Comparison of ENCODE assay signal across 12 cellular contexts in the genomic region with DNA sequence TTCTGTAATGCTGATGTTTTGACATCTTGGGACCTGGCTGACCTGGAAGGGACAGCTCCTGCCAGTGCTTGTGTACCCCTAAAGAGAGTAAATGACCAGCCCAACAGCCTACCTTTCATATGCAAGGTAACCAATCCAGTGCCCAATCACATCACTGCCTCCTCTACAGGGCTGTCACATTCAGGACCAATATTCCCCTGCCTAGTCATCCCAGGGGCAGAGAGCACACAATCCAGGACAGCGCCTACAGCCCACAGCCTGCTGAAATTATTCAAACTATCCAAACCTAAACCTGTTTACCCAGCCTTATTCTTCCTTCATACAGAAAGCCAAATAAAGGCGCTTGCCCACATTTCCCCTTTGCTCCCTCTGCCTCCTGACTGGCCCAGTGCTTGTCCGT.
DNase-seq lines count a peak whose midpoint lies in the region; TF ChIP-seq lines count a peak whose summit lies in the region.
"Had no signal": no experiment of that assay in that cellular context is flagged by ENCODE, and none has a peak within 500 bp of the region (broad histone marks: within the 10 kb centered on the region; RNA-seq: fewer than 3 reads in every experiment).

No MANE protein-coding gene starts in this region.

- CTCF ChIA-PET in activated CD4-positive, alpha-beta memory T cell treated with anti-CD3 and anti-CD28 coated beads for 36 hours (lab: Charles Lee), result no interaction called here

- no peak overlapping the region for H3K56ac ChIP-seq in H9 (ENCODE audit: insufficient read length, low read depth, low read length)

- no peaks in the 10 kb centered on the region for H3K23me2 ChIP-seq in H9 (ENCODE audit: insufficient read length, low read depth, low read length, poor library complexity, severe bottlenecking)

- H3K9me3 ChIP-seq in H9 (ENCODE audit: control insufficient read depth, low read depth, low read length) (no peaks in the 10 kb centered on the region), endodermal cell (ENCODE audit: control insufficient read depth, low read length) (no peaks in the 10 kb centered on the region), neuronal stem cell (replicated peaks in 1 of 2; ENCODE audit: control insufficient read depth in 2 of 2, insufficient read depth in 1 of 2, low read depth in 1 of 2, low read length in 2 of 2) (no peaks in the 10 kb centered on the region)
- H3K9me3 ChIP-seq: HAP-1 had no signal

- no peak overlapping the region for H3K23ac ChIP-seq in H9 (ENCODE audit: insufficient read length, low read depth, low read length)
- H3K23ac ChIP-seq in neuronal stem cell (ENCODE audit: low read depth, low read length, poor library complexity), result no peak overlapping the region

- peaks cover 0 to 5% (median 0%) of the 10 kb centered on the region in 3 experiments; a peak in 2 of 7 replicates for H3K36me3 Mint-ChIP-seq in H9 (ENCODE audit: insufficient read depth in 1 of 3, low read depth in 3 of 3)
- no peaks in the 10 kb centered on the region for H3K36me3 Mint-ChIP-seq in endodermal cell (ENCODE audit: low read depth)
- H3K36me3 Mint-ChIP-seq in activated CD4-positive, alpha-beta memory T cell treated with anti-CD3 and anti-CD28 coated beads for 36 hours, result no peaks in the 10 kb centered on the region
- H3K36me3 Mint-ChIP-seq in type B pancreatic cell, result no peaks in the 10 kb centered on the region
- H3K36me3 Mint-ChIP-seq: CD4-positive, alpha-beta memory T cell had no signal

- H4K5ac ChIP-seq in H9 (ENCODE audit: insufficient read length, low read depth, low read length), result no peak overlapping the region

- H2BK120ac ChIP-seq in H9 (ENCODE audit: low read depth, low read length, poor library complexity, severe bottlenecking), result no peak overlapping the region
- no peak overlapping the region for H2BK120ac ChIP-seq in neuronal stem cell (ENCODE audit: low read depth, low read length)

- H3K4me1 Mint-ChIP-seq in H9, result peaks cover 6 to 7% of the 10 kb centered on the region in 2 experiments
- H3K4me1 Mint-ChIP-seq in endodermal cell, result no peaks in the 10 kb centered on the region
- H3K4me1 Mint-ChIP-seq in activated CD4-positive, alpha-beta memory T cell treated with anti-CD3 and anti-CD28 coated beads for 36 hours (ENCODE audit: low read depth), result no peaks in the 10 kb centered on the region
- H3K4me1 Mint-ChIP-seq in type B pancreatic cell (ENCODE audit: unreplicated experiment), result no peaks in the 10 kb centered on the region
- H3K4me1 Mint-ChIP-seq: CD4-positive, alpha-beta memory T cell had no signal

- intact Hi-C loops in activated CD4-positive, alpha-beta memory T cell treated with anti-CD3 and anti-CD28 coated beads for 36 hours (cut with micrococcal nuclease), result no loop called here

- H2BK12ac ChIP-seq in H9 (ENCODE audit: insufficient read length, low read depth, low read length) (no peak overlapping the region), neuronal stem cell (ENCODE audit: low read length) (no peak overlapping the region)

- H2BK5ac ChIP-seq in H9 (ENCODE audit: insufficient read length, low read length), result no peak overlapping the region
- no peak overlapping the region for H2BK5ac ChIP-seq in neuronal stem cell (ENCODE audit: low read length)

- no peaks in the 10 kb centered on the region for H3K36me3 ChIP-seq in endodermal cell (ENCODE audit: control insufficient read depth, insufficient read depth, low read length)
- no peaks in the 10 kb centered on the region for H3K36me3 ChIP-seq in neuronal stem cell (replicated peaks in 1 of 2; ENCODE audit: control insufficient read depth in 2 of 2, insufficient read depth in 2 of 2, low read length in 2 of 2)
- H3K36me3 ChIP-seq: HAP-1 had no signal

- H3K18ac ChIP-seq in H9 (ENCODE audit: insufficient read length, low read depth, low read length), result no peak overlapping the region
- H3K18ac ChIP-seq in neuronal stem cell (ENCODE audit: low read length), result no peak overlapping the region

- H3K4me3 ChIP-seq in endodermal cell (ENCODE audit: low read length), result no peak overlapping the region
- no peak overlapping the region for H3K4me3 ChIP-seq in neuronal stem cell (ENCODE audit: low read length in 2 of 2)
- H3K4me3 ChIP-seq: GM23248, HAP-1 had no signal

- H3K27me3 ChIP-seq in H9 (ENCODE audit: insufficient read depth, low read length) (no peaks in the 10 kb centered on the region), endodermal cell (ENCODE audit: control insufficient read depth, insufficient read depth, low read length, poor library complexity, severe bottlenecking) (no peaks in the 10 kb centered on the region), neuronal stem cell (ENCODE audit: control insufficient read depth in 3 of 3, insufficient read depth in 3 of 3, low read depth in 1 of 3, low read length in 3 of 3) (no peaks in the 10 kb centered on the region)

- H3K9ac ChIP-seq in H9 (ENCODE audit: extremely low read depth, insufficient read length, low read length) (no peak overlapping the region), endodermal cell (ENCODE audit: extremely low read depth, low read length, poor library complexity, severe bottlenecking) (no peak overlapping the region), neuronal stem cell (ENCODE audit: low read depth, low read length, poor library complexity) (peak overlapping the region; percentile 32)
- H3K9ac ChIP-seq: GM23248 had no signal

- H3K79me1 ChIP-seq in H9 (ENCODE audit: insufficient read depth, low read depth, low read length, poor library complexity, severe bottlenecking) (no peaks in the 10 kb centered on the region), neuronal stem cell (ENCODE audit: low read depth, low read length) (no peaks in the 10 kb centered on the region)

- H3K27ac ChIP-seq in H9 (ENCODE audit: insufficient read length, low read depth, low read length) (no peak overlapping the region), endodermal cell (ENCODE audit: low read depth, low read length) (no peak overlapping the region), neuronal stem cell (replicated peaks; ENCODE audit: low read length) (no peak overlapping the region)
- H3K27ac ChIP-seq: GM23248 had no signal

- WGBS in H9 (ENCODE audit: extremely low coverage, insufficient read length, low lambda C conversion rate), result no CpG with 5 or more reads among the region's 3 CpGs
- WGBS in endodermal cell (ENCODE audit: insufficient coverage in 1 of 2, insufficient read length in 1 of 2), 2 experiments, result 90 to 92% methylated on average over 2 to 3 of the region's 3 CpGs
- no CpG with 5 or more reads among the region's 3 CpGs for WGBS in neuronal stem cell (ENCODE audit: extremely low coverage in 2 of 2, insufficient read length in 2 of 2, insufficient replicate concordance in 1 of 2), 2 donors

- H3K9me3 Mint-ChIP-seq in H9, result peaks cover 4 to 7% of the 10 kb centered on the region in 2 experiments
- peaks cover 7% of the 10 kb centered on the region for H3K9me3 Mint-ChIP-seq in endodermal cell
- peaks cover 2% of the 10 kb centered on the region for H3K9me3 Mint-ChIP-seq in activated CD4-positive, alpha-beta memory T cell treated with anti-CD3 and anti-CD28 coated beads for 36 hours
- H3K9me3 Mint-ChIP-seq in type B pancreatic cell, result no peaks in the 10 kb centered on the region

- H2AK5ac ChIP-seq in H9 (ENCODE audit: insufficient read length, low read length), result no peak overlapping the region
- no peak overlapping the region for H2AK5ac ChIP-seq in neuronal stem cell (ENCODE audit: low read depth, low read length)

- H4K8ac ChIP-seq in H9 (replicated peaks; ENCODE audit: insufficient read length, low read depth, low read length) (no peak overlapping the region), neuronal stem cell (ENCODE audit: low read depth, low read length) (no peak overlapping the region)

- H3K27me3 Mint-ChIP-seq in H9 (ENCODE audit: low read depth) (no peaks in the 10 kb centered on the region), endodermal cell (ENCODE audit: insufficient read depth) (no peaks in the 10 kb centered on the region), type B pancreatic cell (no peaks in the 10 kb centered on the region)
- no peaks in the 10 kb centered on the region for H3K27me3 Mint-ChIP-seq in activated CD4-positive, alpha-beta memory T cell treated with anti-CD3 and anti-CD28 coated beads for 36 hours

- H3K4ac ChIP-seq in H9 (ENCODE audit: low read depth, low read length), result no peak overlapping the region
- no peak overlapping the region for H3K4ac ChIP-seq in neuronal stem cell (ENCODE audit: low read length)

- H3K79me2 ChIP-seq in H9 (ENCODE audit: insufficient read depth, low read length), result no peaks in the 10 kb centered on the region

- no peak overlapping the region for H2AFZ ChIP-seq in H9 (ENCODE audit: low read length)
- no peak overlapping the region for H2AFZ ChIP-seq in neuronal stem cell (ENCODE audit: low read length)
- H2AFZ ChIP-seq: GM23248 had no signal

- H3K4me2 ChIP-seq in H9 (ENCODE audit: insufficient read depth, insufficient read length, low read length) (no peak overlapping the region), neuronal stem cell (ENCODE audit: insufficient read depth, low read length, poor library complexity, severe bottlenecking) (no peak overlapping the region)

- H4K91ac ChIP-seq in H9 (ENCODE audit: insufficient read length, low read depth, low read length) (no peak overlapping the region), neuronal stem cell (ENCODE audit: low read depth, low read length, poor library complexity) (no peak overlapping the region)

- POLR2A ChIA-PET in activated CD4-positive, alpha-beta memory T cell treated with anti-CD3 and anti-CD28 coated beads for 36 hours (lab: Charles Lee), result no interaction called here

- H3K14ac ChIP-seq in H9 (ENCODE audit: insufficient read depth, low read length) (no peak overlapping the region), neuronal stem cell (ENCODE audit: low read length) (no peak overlapping the region)

- H2BK15ac ChIP-seq in H9 (ENCODE audit: low read depth, low read length), result no peak overlapping the region
- no peak overlapping the region for H2BK15ac ChIP-seq in neuronal stem cell (ENCODE audit: low read length)

- H3K4me1 ChIP-seq in H9 (ENCODE audit: insufficient read depth, low read length) (peaks cover 3% of the 10 kb centered on the region; the same call in 1 of the 2 replicates), endodermal cell (ENCODE audit: control insufficient read depth, insufficient read depth, low read length) (no peaks in the 10 kb centered on the region), neuronal stem cell (ENCODE audit: control insufficient read depth in 2 of 2, insufficient read depth in 1 of 2, low read depth in 1 of 2, low read length in 2 of 2) (no peaks in the 10 kb centered on the region)
- H3K4me1 ChIP-seq: HAP-1 had no signal

- H3K4me3 Mint-ChIP-seq in H9, result no peak overlapping the region
- H3K4me3 Mint-ChIP-seq in endodermal cell, result no peak overlapping the region
- no peak overlapping the region for H3K4me3 Mint-ChIP-seq in activated CD4-positive, alpha-beta memory T cell treated with anti-CD3 and anti-CD28 coated beads for 36 hours
- no peak overlapping the region for H3K4me3 Mint-ChIP-seq in type B pancreatic cell
- H3K4me3 Mint-ChIP-seq: CD4-positive, alpha-beta memory T cell; HFFc6 had no signal

- H3K27ac Mint-ChIP-seq in H9 (0 out of 7 replicates have a peak overlapping the region, but pooled peaks of 1 of the 3 experiments have one; percentile 51), endodermal cell (no peak overlapping the region), type B pancreatic cell (no peak overlapping the region)
- H3K27ac Mint-ChIP-seq in activated CD4-positive, alpha-beta memory T cell treated with anti-CD3 and anti-CD28 coated beads for 36 hours, result no peak overlapping the region
- H3K27ac Mint-ChIP-seq: CD4-positive, alpha-beta memory T cell; HFFc6 had no signal

- no peaks in the 10 kb centered on the region for H4K20me1 ChIP-seq in H9 (ENCODE audit: control insufficient read depth, insufficient read depth, insufficient read length)

- TF ChIP-seq CTCF in H9 (conservative IDR thresholded peaks at IDR 0.05) (no peak), endodermal cell (conservative IDR thresholded peaks at IDR 0.05) (no peak), type B pancreatic cell (conservative IDR thresholded peaks at IDR 0.05) (no peak)

- DNase-seq in H9 (peak; percentile 28), endodermal cell (peak; percentile 50), neuronal stem cell (ENCODE audit: low spot score) (no peak), type B pancreatic cell (ENCODE audit: extremely low spot score, unreplicated experiment) (no peak), NCI-H82 treated with DMSO at 0.1 percent for 48 hours (lab: John Stamatoyannopoulos, UW; ENCODE audit: unreplicated experiment) (no peak)
- DNase-seq in activated CD4-positive, alpha-beta memory T cell treated with anti-CD3 and anti-CD28 coated beads for 36 hours, result no peak
- DNase-seq: CD4-positive, alpha-beta memory T cell; DMS79 treated with DMSO at 0.1 percent for 48 hours; GF-D8; HFFc6 had no signal

- H2BK20ac ChIP-seq in H9 (ENCODE audit: low read depth, low read length, poor library complexity, severe bottlenecking), result no peak overlapping the region

- no peak overlapping the region for H3T11ph ChIP-seq in H9 (ENCODE audit: low read length)

Comparison
In these comparisons a context has a peak if more than half of its experiments do, and no peak if none do; other contexts are left out.
1. DNase-seq: peak in H9 (single experiment) and endodermal cell (single experiment); none in neuronal stem cell (single experiment), activated CD4-positive, alpha-beta memory T cell treated with anti-CD3 and anti-CD28 coated beads for 36 hours (single experiment), type B pancreatic cell (single experiment) and NCI-H82 treated with DMSO at 0.1 percent for 48 hours (single experiment).